ENCODE assay signal across 8 cellular contexts in genomic region chr1:160207118-160207650, GRCh38. TPM values are rescaled to one million over a fixed set of nuclear protein-coding genes. Genes with fewer than 3 reads are reported as not detected.
A peak's percentile ranks its signal among the peaks of the same experiment; 100 is the strongest.
DNase-seq lines count a peak whose midpoint lies in the region; ATAC-seq and TF ChIP-seq lines count a peak whose summit lies in the region.
"Had no signal": no experiment of that assay in that cellular context is flagged by ENCODE, and none has a peak within 500 bp of the region (broad histone marks: within the 10 kb centered on the region; RNA-seq: fewer than 3 reads in every experiment).

No MANE protein-coding gene starts in this region.

- H3F3A ChIP-seq in GM23338 (replicated peaks; ENCODE audit: low read depth): peaks cover 9% of the 10 kb centered on the region

- TF ChIP-seq CTCF in GM23338 (conservative IDR thresholded peaks at IDR 0.05; ENCODE audit: low read depth in 2 of 2) (no peak), WI38 (IDR thresholded peaks at IDR 0.05; ENCODE audit: low read depth, low read length) (no peak), foreskin fibroblast (IDR thresholded peaks at IDR 0.05; ENCODE audit: low read depth, low read length) (no peak)

- peaks cover 25% of the 10 kb centered on the region for H3K27me3 Mint-ChIP-seq in GM23338 (ENCODE audit: insufficient read depth, low read depth, poor library complexity)
- H3K27me3 Mint-ChIP-seq in stimulated activated memory B cell treated with anti-CD40 and anti-IgM and Interleukin-4, amounts not matched to agents 10 μg/mL and 1 μg/mL and 100 μg/mL, for 72 hours: no peaks in the 10 kb centered on the region

- H3K4me3 ChIP-seq in GM23338 (peak overlapping the region; percentile 96; the same call in 1 of the 2 replicates), WI38 (ENCODE audit: low read depth, low read length) (peak overlapping the region; percentile 96), foreskin fibroblast (ENCODE audit: low read depth in 1 of 2, low read length in 2 of 2) (peak overlapping the region; percentile 72 to 94)

- no peak overlapping the region for H3K27ac Mint-ChIP-seq in GM23338
- H3K27ac Mint-ChIP-seq in stimulated activated memory B cell treated with anti-CD40 and anti-IgM and Interleukin-4, amounts not matched to agents 10 μg/mL and 1 μg/mL and 100 μg/mL, for 72 hours: peak overlapping the region; percentile 78

- H3K4me1 ChIP-seq in GM23338 (ENCODE audit: insufficient read depth): peaks cover 58% of the 10 kb centered on the region

- peaks cover 67% of the 10 kb centered on the region for H3K4me1 Mint-ChIP-seq in GM23338
- peaks cover 69% of the 10 kb centered on the region for H3K4me1 Mint-ChIP-seq in stimulated activated memory B cell treated with anti-CD40 and anti-IgM and Interleukin-4, amounts not matched to agents 10 μg/mL and 1 μg/mL and 100 μg/mL, for 72 hours

- peak overlapping the region; percentile 83; the same call in 2 of the 3 replicates for H3K4me3 Mint-ChIP-seq in GM23338
- H3K4me3 Mint-ChIP-seq in stimulated activated memory B cell treated with anti-CD40 and anti-IgM and Interleukin-4, amounts not matched to agents 10 μg/mL and 1 μg/mL and 100 μg/mL, for 72 hours: peak overlapping the region; percentile 86

- no peak for ATAC-seq in GM23338
- no peak for ATAC-seq in stimulated activated memory B cell treated with anti-CD40 and anti-IgM and Interleukin-4, amounts not matched to agents 10 μg/mL and 1 μg/mL and 100 μg/mL, for 72 hours

- DNase-seq in GM23338 (ENCODE audit: low spot score): no peak
- DNase-seq in foreskin fibroblast: no peak
- no peak for DNase-seq in erythroblast (lab: John Stamatoyannopoulos, UW)
- DNase-seq in NCI-H2227 (lab: John Stamatoyannopoulos, UW; ENCODE audit: unreplicated experiment): no peak
- DNase-seq in CD1c-positive myeloid dendritic cell (ENCODE audit: extremely low spot score): no peak
- DNase-seq: activated CD4-positive, alpha-beta T cell treated with anti-CD3 and anti-CD28 coated beads, Interleukin-2, amount 50 U/mL, for 4 hours had no signal

- H3K36me3 ChIP-seq in GM23338 (ENCODE audit: insufficient read depth): peaks cover 22% of the 10 kb centered on the region

- 0 out of 2 replicates have a peak, but pooled peaks cover 6% of the 10 kb centered on the region for H3K9me2 ChIP-seq in GM23338 (ENCODE audit: insufficient read depth)

- peaks cover 41% of the 10 kb centered on the region for H3K79me2 ChIP-seq in GM23338 (replicated peaks; ENCODE audit: insufficient read depth)

- peaks cover 35% of the 10 kb centered on the region for H3K36me3 Mint-ChIP-seq in GM23338 (ENCODE audit: low read depth)
- peaks cover 44% of the 10 kb centered on the region for H3K36me3 Mint-ChIP-seq in stimulated activated memory B cell treated with anti-CD40 and anti-IgM and Interleukin-4, amounts not matched to agents 10 μg/mL and 1 μg/mL and 100 μg/mL, for 72 hours

- H2AFZ ChIP-seq in GM23338: no peak overlapping the region

- H3K27me3 ChIP-seq in GM23338 (ENCODE audit: insufficient read depth): no peaks in the 10 kb centered on the region

- peak overlapping the region; percentile 74 for H3K27ac ChIP-seq in GM23338 (ENCODE audit: low read depth)

- no peak for TF ChIP-seq POLR2A in erythroblast (IDR thresholded peaks at IDR 0.05; ENCODE audit: low read length)

- peak overlapping the region; percentile 99 for H3K4me2 ChIP-seq in GM23338

- no peaks in the 10 kb centered on the region for H3K9me3 Mint-ChIP-seq in GM23338
- peaks cover 3% of the 10 kb centered on the region for H3K9me3 Mint-ChIP-seq in stimulated activated memory B cell treated with anti-CD40 and anti-IgM and Interleukin-4, amounts not matched to agents 10 μg/mL and 1 μg/mL and 100 μg/mL, for 72 hours

- peaks cover 26% of the 10 kb centered on the region for H4K20me1 ChIP-seq in GM23338 (replicated peaks; ENCODE audit: insufficient read depth)

TF ChIP-seq in GM23338, 12 proteins besides CTCF, POLR2A, EP300 and RAD21 (continues in another document):
- TF ChIP-seq REST (IDR thresholded peaks at IDR 0.05; ENCODE audit: unreplicated experiment): no peak

RNA-seq across cellular contexts. Expression of gene PEA15, which starts 2.0 kb away (rescaled TPM):
- 80.8 and 104 TPM in 2 replicates for total RNA-seq in GM23338 (2014; rRNA removed; shearing (Covaris generic))
- polyA plus RNA-seq in GM23338 (2016; fragmentation: Nextera tagmentation; extraction: Ambion mirVana): 60.3 and 66.6 TPM in 2 replicates

RNA-seq across cellular contexts. Expression of gene CASQ1, which starts 16.8 kb away (rescaled TPM):
- total RNA-seq in GM23338 (2014; rRNA removed; shearing (Covaris generic)): 1.2 and 2.8 TPM in 2 replicates
- polyA plus RNA-seq in GM23338 (2016; fragmentation: Nextera tagmentation; extraction: Ambion mirVana): 1.0 and 1.1 TPM in 2 replicates

RNA-seq across cellular contexts. Expression of gene DCAF8, which starts 55.2 kb away (rescaled TPM):
- 84.4 and 104 TPM in 2 replicates for total RNA-seq in GM23338 (2014; rRNA removed; shearing (Covaris generic))
- 44.1 and 55.0 TPM in 2 replicates for polyA plus RNA-seq in GM23338 (2016; fragmentation: Nextera tagmentation; extraction: Ambion mirVana)

RNA-seq across cellular contexts. Expression of gene ATP1A4, which starts 55.8 kb away (rescaled TPM):
- 0.23 and 0.63 TPM in 2 replicates for total RNA-seq in GM23338 (2014; rRNA removed; shearing (Covaris generic))
- 0.27 and 0.43 TPM in 2 replicates for polyA plus RNA-seq in GM23338 (2016; fragmentation: Nextera tagmentation; extraction: Ambion mirVana)
